In genomic region chr2:127220102-127220806, GRCh38 we compare ENCODE assay signal across 8 cellular contexts. TPM values are rescaled to one million over a fixed set of nuclear protein-coding genes. Genes with fewer than 3 reads are reported as not detected.
DNase-seq lines count a peak whose midpoint lies in the region; ATAC-seq and TF ChIP-seq lines count a peak whose summit lies in the region.

TSS of gene CYP27C1 (minus strand) at chr2:127220299. CDS start at chr2:127220270, 29 bp downstream.

- TF ChIP-seq CTCF in sigmoid colon (IDR thresholded peaks at IDR 0.05), result no peak

- peak within 1 kb of the TSS in 3 of 4 donors; percentile 10 to 32 (median 30) for H3K27ac ChIP-seq in sigmoid colon

- peaks cover 68% of the 10 kb centered on the region for H3K27me3 Mint-ChIP-seq in activated CD8-positive, alpha-beta memory T cell treated with anti-CD3 and anti-CD28 coated beads, Interleukin-2, amount 10 ng/mL, durations not matched to agents 7 days and 5 days

- H3K36me3 ChIP-seq in sigmoid colon, result no peaks in the 10 kb centered on the region

- 1% methylated on average over 43 of the region's 43 CpGs for WGBS in sigmoid colon, 2 donors

- no peaks in the 10 kb centered on the region for H3K36me3 Mint-ChIP-seq in activated CD8-positive, alpha-beta memory T cell treated with anti-CD3 and anti-CD28 coated beads, Interleukin-2, amount 10 ng/mL, durations not matched to agents 7 days and 5 days

- no peak for TF ChIP-seq EP300 in sigmoid colon (IDR thresholded peaks at IDR 0.05)

- H3K4me1 ChIP-seq in sigmoid colon, result peaks cover 0 to 24% (median 19%) of the 10 kb centered on the region in 4 donors

- peak within 1 kb of the TSS; percentile 47 to 60 (median 53) for H3K4me3 ChIP-seq in sigmoid colon

- no peaks in the 10 kb centered on the region for H3K9me3 Mint-ChIP-seq in activated CD8-positive, alpha-beta memory T cell treated with anti-CD3 and anti-CD28 coated beads, Interleukin-2, amount 10 ng/mL, durations not matched to agents 7 days and 5 days (ENCODE audit: low read depth)

- CTCF ChIA-PET in activated CD8-positive, alpha-beta memory T cell treated with anti-CD3 and anti-CD28 coated beads, Interleukin-2, amount 10 ng/mL, durations not matched to agents 7 days and 5 days (lab: Charles Lee), result no interaction called here

- peak within 1 kb of the TSS; percentile 45 for H3K27ac Mint-ChIP-seq in activated CD8-positive, alpha-beta memory T cell treated with anti-CD3 and anti-CD28 coated beads, Interleukin-2, amount 10 ng/mL, durations not matched to agents 7 days and 5 days

- peak; percentile 42 for ATAC-seq in activated CD8-positive, alpha-beta memory T cell treated with anti-CD3 and anti-CD28 coated beads, Interleukin-2, amount 10 ng/mL, durations not matched to agents 7 days and 5 days
- peak; percentile 37 for ATAC-seq in left ventricle myocardium superior
- ATAC-seq in GM21360 (IDR thresholded peaks at IDR 0.05; ENCODE audit: unreplicated experiment), result no peak
- no peak for ATAC-seq in HG02973 (IDR thresholded peaks at IDR 0.05; ENCODE audit: unreplicated experiment)

- no peak for TF ChIP-seq POLR2A in sigmoid colon (IDR thresholded peaks at IDR 0.05)

- H3K27me3 ChIP-seq in sigmoid colon, result peaks cover 8 to 55% (median 24%) of the 10 kb centered on the region in 3 donors

- H3K9me3 ChIP-seq in sigmoid colon, result no peaks in the 10 kb centered on the region

- intact Hi-C loops in left ventricle myocardium superior (cut with micrococcal nuclease), result no loop called here
- intact Hi-C loops in sigmoid colon (cut with DNase I), result no loop called here

- peaks cover 17% of the 10 kb centered on the region for H3K4me1 Mint-ChIP-seq in activated CD8-positive, alpha-beta memory T cell treated with anti-CD3 and anti-CD28 coated beads, Interleukin-2, amount 10 ng/mL, durations not matched to agents 7 days and 5 days

- peak in 2 of 3 experiments; percentile 36 for DNase-seq in NCI-H1417 (lab: John Stamatoyannopoulos, UW)
- no peak for DNase-seq in NCI-H1417 treated with DMSO at 0.1 percent for 48 hours (lab: John Stamatoyannopoulos, UW)
- no peak for DNase-seq in activated CD8-positive, alpha-beta memory T cell treated with anti-CD3 and anti-CD28 coated beads, Interleukin-2, amount 10 ng/mL, durations not matched to agents 7 days and 5 days
- DNase-seq in left ventricle myocardium superior, result no peak
- no peak for DNase-seq in sigmoid colon
- DNase-seq in dedifferentiated amniotic fluid mesenchymal stem cell (ENCODE audit: extremely low spot score), result no peak

- peak within 1 kb of the TSS; percentile 47 for H3K4me3 Mint-ChIP-seq in activated CD8-positive, alpha-beta memory T cell treated with anti-CD3 and anti-CD28 coated beads, Interleukin-2, amount 10 ng/mL, durations not matched to agents 7 days and 5 days

RNA-seq across cellular contexts. Expression of gene CYP27C1, which starts in this region (rescaled TPM):
- not detected for total RNA-seq in activated CD8-positive, alpha-beta memory T cell treated with anti-CD3 and anti-CD28 coated beads, Interleukin-2, amount 10 ng/mL, durations not matched to agents 7 days and 5 days
- total RNA-seq in left ventricle myocardium superior (0.10 TPM), sigmoid colon (under 1 TPM; 0.27 to 0.83 (median 0.52) TPM)
- polyA plus RNA-seq in sigmoid colon, result under 1 TPM in 2 of 3 donors, not detected in 1; 0.55 to 0.60 TPM

Comparison
In these comparisons a context has a peak if more than half of its experiments do, and no peak if none do; other contexts are left out.
1. DNase-seq: peak in NCI-H1417 (2 of 3); none in NCI-H1417 treated with DMSO at 0.1 percent for 48 hours (single experiment), activated CD8-positive, alpha-beta memory T cell treated with anti-CD3 and anti-CD28 coated beads, Interleukin-2, amount 10 ng/mL, durations not matched to agents 7 days and 5 days (single experiment), left ventricle myocardium superior (single experiment), sigmoid colon (single experiment) and dedifferentiated amniotic fluid mesenchymal stem cell (single experiment).
2. Peak in ATAC-seq in activated CD8-positive, alpha-beta memory T cell treated with anti-CD3 and anti-CD28 coated beads, Interleukin-2, amount 10 ng/mL, durations not matched to agents 7 days and 5 days; RNA of the gene not detected or under 1 TPM.
3. Peak in ATAC-seq in left ventricle myocardium superior; RNA of the gene not detected or under 1 TPM.